29 cellular contexts compared by ENCODE assay signal in the genomic region with DNA sequence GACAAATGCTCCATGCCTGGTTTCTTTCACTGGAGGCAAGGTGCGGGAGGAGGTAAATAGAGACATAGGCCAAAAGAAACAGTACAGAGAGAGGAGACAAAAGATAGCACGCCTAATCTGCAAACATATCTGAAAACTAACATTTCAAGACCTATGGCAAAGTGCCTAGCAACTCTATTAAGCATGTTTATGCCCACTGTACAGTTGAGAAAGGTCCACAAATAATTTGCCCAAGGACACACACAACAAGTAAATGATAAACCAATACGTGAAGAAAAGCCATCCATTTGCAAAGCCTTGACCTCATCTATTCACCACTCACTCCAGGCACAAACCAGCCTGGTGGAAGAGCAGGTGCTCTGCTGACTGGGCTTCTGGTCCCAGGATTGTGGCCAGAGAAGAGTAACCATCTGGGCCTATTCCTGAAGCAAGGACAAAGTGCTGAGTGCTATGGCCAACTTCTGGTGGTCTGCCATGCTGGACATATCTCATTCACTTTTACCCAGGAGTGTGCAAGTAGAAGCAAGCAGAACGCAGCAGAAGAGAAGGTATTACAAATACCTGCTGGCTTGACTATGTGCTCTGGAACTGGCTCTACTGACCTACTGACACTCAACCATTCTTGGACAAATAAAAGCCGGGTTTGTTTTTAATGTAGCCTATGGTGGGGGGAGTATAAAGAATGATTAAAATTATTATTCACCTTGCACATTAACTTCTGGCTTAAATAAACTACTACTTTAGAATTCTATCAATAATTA. TPM values are rescaled to one million over a fixed set of nuclear protein-coding genes. Genes with fewer than 3 reads are reported as not detected.
DNase-seq lines count a peak whose midpoint lies in the region; ATAC-seq and TF ChIP-seq lines count a peak whose summit lies in the region.
"Had no signal": no experiment of that assay in that cellular context is flagged by ENCODE, and none has a peak within 500 bp of the region (broad histone marks: within the 10 kb centered on the region; RNA-seq: fewer than 3 reads in every experiment).

No MANE protein-coding gene starts in this region.

- DNase-seq in cardiac muscle cell (ENCODE audit: low read depth in 1 of 2, low spot score in 1 of 2) (no peak), left ventricle myocardium superior (no peak), thoracic aorta (ENCODE audit: low spot score) (no peak)
- no peak for DNase-seq in stimulated activated CD4-positive, alpha-beta T cell treated with anti-CD3 and anti-CD28 coated beads, Interleukin-2, amount 100 ng/mL, for 24 hours
- DNase-seq: activated CD4-positive, alpha-beta T cell treated with anti-CD3 and anti-CD28 coated beads for 4 hours; activated naive CD4-positive, alpha-beta T cell treated with anti-CD3 and anti-CD28 coated beads, Interleukin-2, amount 50 U/mL, for 16 hours; activated T-cell treated with anti-CD3 and anti-CD28 coated beads for 4 hours; anterior cingulate cortex; effector memory CD8-positive, alpha-beta T cell; EL; H9; mesendoderm; NCI-H1930; NCI-H2227 treated with DMSO at 0.1 percent for 48 hours; NCI-H526 treated with DMSO at 0.1 percent for 48 hours; Peyer's patch; psoas muscle; SHP77; sigmoid colon; stimulated activated CD4-positive, alpha-beta T cell treated with anti-CD3 and anti-CD28 coated beads, Interleukin-12 subunit alpha, Interleukin-12 subunit beta, amount 100 ng/mL, for 4 hours; stimulated activated CD4-positive, alpha-beta T cell treated with anti-CD3 and anti-CD28 coated beads, Interleukin-4, amount 100 ng/mL, for 1 hour; WERI-Rb-1 had no signal

- intact Hi-C loops in left ventricle myocardium superior (cut with micrococcal nuclease), result no loop called here

- 34% methylated on average over 5 of the region's 5 CpGs for WGBS in liver

- H3K4me3 ChIP-seq in cardiac muscle cell (no peak overlapping the region), liver (ENCODE audit: low read depth in 1 of 3, low read length in 3 of 3) (no peak overlapping the region), thoracic aorta (no peak overlapping the region)
- H3K4me3 ChIP-seq: BLaER1, Peyer's patch, psoas muscle, sigmoid colon, tibial nerve had no signal

- no peak for TF ChIP-seq RAD21 in liver (IDR thresholded peaks at IDR 0.05)

- TF ChIP-seq CTCF in cardiac muscle cell (IDR thresholded peaks at IDR 0.05; ENCODE audit: low read depth, low read length) (no peak), VCaP (conservative IDR thresholded peaks at IDR 0.05) (no peak), liver (IDR thresholded peaks at IDR 0.05; ENCODE audit: low read depth, low read length, missing input control) (no peak), thoracic aorta (IDR thresholded peaks at IDR 0.05) (no peak)

- peaks cover 20% of the 10 kb centered on the region for H3K4me1 ChIP-seq in cardiac muscle cell (ENCODE audit: low read depth)
- peaks cover 8 to 46% (median 23%) of the 10 kb centered on the region in 4 donors for H3K4me1 ChIP-seq in liver (ENCODE audit: control insufficient read depth in 4 of 4, insufficient read depth in 4 of 4, low read length in 3 of 4)
- H3K4me1 ChIP-seq in thoracic aorta (ENCODE audit: control insufficient read depth in 1 of 2, low read depth in 2 of 2), result peaks cover 10 to 14% of the 10 kb centered on the region in 2 donors
- H3K4me1 ChIP-seq: BLaER1 had no signal

- H3K9me3 ChIP-seq in cardiac muscle cell (ENCODE audit: low read depth), result no peaks in the 10 kb centered on the region
- H3K9me3 ChIP-seq in liver (ENCODE audit: control insufficient read depth in 4 of 4, low read length in 3 of 4), result no peaks in the 10 kb centered on the region
- peaks cover 9% of the 10 kb centered on the region for H3K9me3 ChIP-seq in thoracic aorta
- H3K9me3 ChIP-seq: neutrophil, Peyer's patch, sigmoid colon had no signal

- no peak overlapping the region for H3K9ac ChIP-seq in liver (ENCODE audit: low read depth in 1 of 2, low read length in 2 of 2)
- H3K9ac ChIP-seq: BLaER1 had no signal

- ATAC-seq in left ventricle myocardium superior (no peak), thoracic aorta (ENCODE audit: insufficient number of reproducible peaks, low FRiP score, low read depth) (peak; percentile 36), GM21360 (IDR thresholded peaks at IDR 0.05; ENCODE audit: unreplicated experiment) (no peak), HG02623 (IDR thresholded peaks at IDR 0.05; ENCODE audit: unreplicated experiment) (no peak)
- ATAC-seq: effector memory CD8-positive, alpha-beta T cell had no signal

- H3K27ac ChIP-seq in cardiac muscle cell (peak overlapping the region; percentile 39), VCaP (peak overlapping the region; percentile 92), liver (ENCODE audit: low read depth in 1 of 2, low read length in 2 of 2) (no peak overlapping the region), thoracic aorta (no peak overlapping the region)
- H3K27ac ChIP-seq: BLaER1, Peyer's patch, psoas muscle, sigmoid colon, tibial nerve, WERI-Rb-1 had no signal

- H3K27me3 ChIP-seq in cardiac muscle cell (no peaks in the 10 kb centered on the region), liver (ENCODE audit: control insufficient read depth in 4 of 4, insufficient read depth in 4 of 4, low read length in 3 of 4) (no peaks in the 10 kb centered on the region), thoracic aorta (replicated peaks; ENCODE audit: insufficient read depth) (no peaks in the 10 kb centered on the region)
- H3K27me3 ChIP-seq: BLaER1, neutrophil, Peyer's patch, sigmoid colon, tibial nerve had no signal

- H3K36me3 ChIP-seq in cardiac muscle cell (no peaks in the 10 kb centered on the region), liver (ENCODE audit: control insufficient read depth in 4 of 4, insufficient read depth in 3 of 4, low read depth in 1 of 4, low read length in 3 of 4) (no peaks in the 10 kb centered on the region), thoracic aorta (no peaks in the 10 kb centered on the region)
- H3K36me3 ChIP-seq: neutrophil, Peyer's patch, sigmoid colon, tibial nerve, WERI-Rb-1 had no signal

TF ChIP-seq in liver, 16 proteins besides CTCF, POLR2A, EP300 and RAD21 (continues in another document):
- peak; percentile 8 to 25 for TF ChIP-seq HNF4A (conservative IDR thresholded peaks at IDR 0.05)
- TF ChIP-seq HNF4G (IDR thresholded peaks at IDR 0.05), result no peak
- TF ChIP-seq EGR1 (IDR thresholded peaks at IDR 0.05; ENCODE audit: low read depth in 2 of 2), result no peak
- no peak for TF ChIP-seq SP1 (IDR thresholded peaks at IDR 0.05)
- peak in 1 of 2 donors; percentile 13 for TF ChIP-seq RXRA (IDR thresholded peaks at IDR 0.05)
- TF ChIP-seq NR2F2 (IDR thresholded peaks at IDR 0.05), result no peak
- TF ChIP-seq, protein P1, sequence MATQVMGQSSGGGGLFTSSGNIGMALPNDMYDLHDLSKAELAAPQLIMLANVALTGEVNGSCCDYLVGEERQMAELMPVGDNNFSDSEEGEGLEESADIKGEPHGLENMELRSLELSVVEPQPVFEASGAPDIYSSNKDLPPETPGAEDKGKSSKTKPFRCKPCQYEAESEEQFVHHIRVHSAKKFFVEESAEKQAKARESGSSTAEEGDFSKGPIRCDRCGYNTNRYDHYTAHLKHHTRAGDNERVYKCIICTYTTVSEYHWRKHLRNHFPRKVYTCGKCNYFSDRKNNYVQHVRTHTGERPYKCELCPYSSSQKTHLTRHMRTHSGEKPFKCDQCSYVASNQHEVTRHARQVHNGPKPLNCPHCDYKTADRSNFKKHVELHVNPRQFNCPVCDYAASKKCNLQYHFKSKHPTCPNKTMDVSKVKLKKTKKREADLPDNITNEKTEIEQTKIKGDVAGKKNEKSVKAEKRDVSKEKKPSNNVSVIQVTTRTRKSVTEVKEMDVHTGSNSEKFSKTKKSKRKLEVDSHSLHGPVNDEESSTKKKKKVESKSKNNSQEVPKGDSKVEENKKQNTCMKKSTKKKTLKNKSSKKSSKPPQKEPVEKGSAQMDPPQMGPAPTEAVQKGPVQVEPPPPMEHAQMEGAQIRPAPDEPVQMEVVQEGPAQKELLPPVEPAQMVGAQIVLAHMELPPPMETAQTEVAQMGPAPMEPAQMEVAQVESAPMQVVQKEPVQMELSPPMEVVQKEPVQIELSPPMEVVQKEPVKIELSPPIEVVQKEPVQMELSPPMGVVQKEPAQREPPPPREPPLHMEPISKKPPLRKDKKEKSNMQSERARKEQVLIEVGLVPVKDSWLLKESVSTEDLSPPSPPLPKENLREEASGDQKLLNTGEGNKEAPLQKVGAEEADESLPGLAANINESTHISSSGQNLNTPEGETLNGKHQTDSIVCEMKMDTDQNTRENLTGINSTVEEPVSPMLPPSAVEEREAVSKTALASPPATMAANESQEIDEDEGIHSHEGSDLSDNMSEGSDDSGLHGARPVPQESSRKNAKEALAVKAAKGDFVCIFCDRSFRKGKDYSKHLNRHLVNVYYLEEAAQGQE (IDR thresholded peaks at IDR 0.05), result no peak
- TF ChIP-seq, protein P2, sequence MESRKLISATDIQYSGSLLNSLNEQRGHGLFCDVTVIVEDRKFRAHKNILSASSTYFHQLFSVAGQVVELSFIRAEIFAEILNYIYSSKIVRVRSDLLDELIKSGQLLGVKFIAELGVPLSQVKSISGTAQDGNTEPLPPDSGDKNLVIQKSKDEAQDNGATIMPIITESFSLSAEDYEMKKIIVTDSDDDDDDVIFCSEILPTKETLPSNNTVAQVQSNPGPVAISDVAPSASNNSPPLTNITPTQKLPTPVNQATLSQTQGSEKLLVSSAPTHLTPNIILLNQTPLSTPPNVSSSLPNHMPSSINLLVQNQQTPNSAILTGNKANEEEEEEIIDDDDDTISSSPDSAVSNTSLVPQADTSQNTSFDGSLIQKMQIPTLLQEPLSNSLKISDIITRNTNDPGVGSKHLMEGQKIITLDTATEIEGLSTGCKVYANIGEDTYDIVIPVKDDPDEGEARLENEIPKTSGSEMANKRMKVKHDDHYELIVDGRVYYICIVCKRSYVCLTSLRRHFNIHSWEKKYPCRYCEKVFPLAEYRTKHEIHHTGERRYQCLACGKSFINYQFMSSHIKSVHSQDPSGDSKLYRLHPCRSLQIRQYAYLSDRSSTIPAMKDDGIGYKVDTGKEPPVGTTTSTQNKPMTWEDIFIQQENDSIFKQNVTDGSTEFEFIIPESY (IDR thresholded peaks at IDR 0.05), result no peak
- TF ChIP-seq YY1 (IDR thresholded peaks at IDR 0.05), result peak; percentile 38
- TF ChIP-seq GABPA (IDR thresholded peaks at IDR 0.05 in 1 of 2, conservative IDR thresholded peaks at IDR 0.05 in 1 of 2), result no peak
- no peak for TF ChIP-seq FOXA2 (IDR thresholded peaks at IDR 0.05)
- TF ChIP-seq, protein P3, sequence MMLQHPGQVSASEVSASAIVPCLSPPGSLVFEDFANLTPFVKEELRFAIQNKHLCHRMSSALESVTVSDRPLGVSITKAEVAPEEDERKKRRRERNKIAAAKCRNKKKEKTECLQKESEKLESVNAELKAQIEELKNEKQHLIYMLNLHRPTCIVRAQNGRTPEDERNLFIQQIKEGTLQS (IDR thresholded peaks at IDR 0.05), result no peak
- TF ChIP-seq FOXA1 (IDR thresholded peaks at IDR 0.05), result no peak

RNA-seq across cellular contexts. Expression of a gene that starts 25.3 kb away (rescaled TPM):
- total RNA-seq in cardiac muscle cell (15.3 and 19.1 TPM in 2 replicates), left ventricle myocardium superior (29.0 TPM), liver (10 to 100 TPM; 15.3 to 22.8 TPM), thoracic aorta (10 to 100 TPM; 49.5 to 52.0 TPM)
- polyA plus RNA-seq in cardiac muscle cell (16.3 and 23.6 TPM in 2 replicates), liver (1 to 10 TPM; 6.1 to 7.0 TPM)

Comparison
In these comparisons a context has a peak if more than half of its experiments do, and no peak if none do; other contexts are left out.
1. H3K27ac ChIP-seq: peak in cardiac muscle cell (single experiment) and VCaP (single experiment); none in liver (0 of 2) and thoracic aorta (0 of 2).